19 cellular contexts compared by ENCODE assay signal in the genomic region with DNA sequence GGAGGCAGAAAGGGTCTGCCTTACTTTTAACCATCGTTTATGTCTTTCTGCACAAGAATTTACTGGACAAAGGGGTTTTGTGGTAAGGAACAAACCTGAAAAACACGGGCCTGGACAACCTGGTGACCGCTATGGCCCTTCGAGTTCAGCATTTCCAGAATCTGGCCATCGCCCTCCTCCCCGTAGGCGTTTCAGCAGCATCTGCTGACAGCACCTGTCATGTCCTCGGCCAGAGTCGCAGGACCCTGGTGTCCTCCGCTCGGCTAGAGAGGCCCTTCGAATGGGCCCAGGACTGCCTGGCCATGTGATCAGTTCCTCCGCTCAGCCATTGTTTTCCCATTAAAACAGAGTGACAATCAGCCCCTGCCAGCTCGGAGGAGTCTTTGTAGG.
DNase-seq lines count a peak whose midpoint lies in the region; ATAC-seq, FAIRE-seq and TF ChIP-seq lines count a peak whose summit lies in the region.
"Had no signal": no experiment of that assay in that cellular context is flagged by ENCODE, and none has a peak within 500 bp of the region (broad histone marks: within the 10 kb centered on the region; RNA-seq: fewer than 3 reads in every experiment).

No MANE protein-coding gene starts in this region.

- H4K8ac ChIP-seq in H1 (ENCODE audit: extremely low read depth, insufficient read depth, low read length): no peak overlapping the region; the same call in 1 of the 2 replicates

- no peak for ATAC-seq in activated naive CD4-positive, alpha-beta T cell treated with anti-CD3 and anti-CD28 coated beads, Interleukin-2, amount 50 U/mL, for 72 hours

- H3K27ac ChIP-seq in H1 (ENCODE audit: low read depth, low read length) (no peak overlapping the region), neural progenitor cell (no peak overlapping the region), transverse colon (no peak overlapping the region), thyroid gland (no peak overlapping the region), colonic mucosa (no peak overlapping the region)
- H3K27ac ChIP-seq: 22Rv1, A549, C4-2B had no signal

- peak overlapping the region; percentile 22 to 44 for H3K27ac Mint-ChIP-seq in activated naive CD4-positive, alpha-beta T cell treated with anti-CD3 and anti-CD28 coated beads, Interleukin-2, amount 50 U/mL, for 72 hours
- no peak overlapping the region for H3K27ac Mint-ChIP-seq in activated naive CD4-positive, alpha-beta T cell treated with anti-CD3 and anti-CD28 coated beads, Interleukin-2, amount 10 ng/mL, durations not matched to agents 7 days and 5 days
- H3K27ac Mint-ChIP-seq in neural progenitor cell: no peak overlapping the region
- H3K27ac Mint-ChIP-seq: CD4-positive, alpha-beta T cell had no signal

- no peak overlapping the region for H2AFZ ChIP-seq in H1 (ENCODE audit: low read length)
- peak overlapping the region; percentile 7 for H2AFZ ChIP-seq in neural progenitor cell (replicated peaks)

- H3K9me3 ChIP-seq in H1 (ENCODE audit: insufficient read depth in 2 of 2, low read depth in 1 of 2, low read length in 1 of 2) (no peaks in the 10 kb centered on the region), neural progenitor cell (ENCODE audit: low read depth) (no peaks in the 10 kb centered on the region), transverse colon (no peaks in the 10 kb centered on the region), thyroid gland (no peaks in the 10 kb centered on the region), colonic mucosa (no peaks in the 10 kb centered on the region)
- H3K9me3 ChIP-seq: HAP-1 had no signal

- no peaks in the 10 kb centered on the region for H3F3A ChIP-seq in neural progenitor cell (ENCODE audit: low read depth)

- FAIRE-seq in H1 (lab: Jason Lieb, UNC): no peak
- FAIRE-seq: A549, GM12892, GM18507 had no signal

- 0 out of 2 replicates have a peak overlapping the region, but pooled peaks have one; percentile 2 for H2BK5ac ChIP-seq in H1 (ENCODE audit: low read depth, low read length)

- H3K36me3 ChIP-seq in H1 (ENCODE audit: control insufficient read depth in 2 of 4, insufficient read depth in 4 of 4, low read length in 3 of 4) (no peaks in the 10 kb centered on the region), neural progenitor cell (no peaks in the 10 kb centered on the region), transverse colon (peaks cover 0 to 3% (median 0%) of the 10 kb centered on the region in 4 donors), thyroid gland (no peaks in the 10 kb centered on the region), colonic mucosa (no peaks in the 10 kb centered on the region)
- H3K36me3 ChIP-seq: HAP-1 had no signal

- H3K79me1 ChIP-seq in H1 (ENCODE audit: low read depth, low read length): no peaks in the 10 kb centered on the region

- H3K27me3 ChIP-seq in H1 (replicated peaks in 1 of 4; ENCODE audit: control insufficient read depth in 3 of 4, extremely low read depth in 1 of 4, insufficient read depth in 3 of 4, low read length in 3 of 4): no peaks in the 10 kb centered on the region
- H3K27me3 ChIP-seq in neural progenitor cell: no peaks in the 10 kb centered on the region
- H3K27me3 ChIP-seq in transverse colon: no peaks in the 10 kb centered on the region
- no peaks in the 10 kb centered on the region for H3K27me3 ChIP-seq in thyroid gland
- no peaks in the 10 kb centered on the region for H3K27me3 ChIP-seq in colonic mucosa

- DNase-seq in activated naive CD4-positive, alpha-beta T cell treated with anti-CD3 and anti-CD28 coated beads, Interleukin-2, amount 50 U/mL, for 72 hours (ENCODE audit: low spot score in 2 of 2): no peak
- DNase-seq in activated naive CD4-positive, alpha-beta T cell treated with anti-CD3 and anti-CD28 coated beads, Interleukin-2, amount 10 ng/mL, durations not matched to agents 7 days and 5 days: no peak
- no peak for DNase-seq in H1 (ENCODE audit: low read depth in 1 of 2, low spot score in 2 of 2)
- no peak for DNase-seq in neural progenitor cell (ENCODE audit: low spot score)
- peak; percentile 2 for DNase-seq in transverse colon
- DNase-seq in stimulated activated CD4-positive, alpha-beta T cell treated with anti-CD3 and anti-CD28 coated beads, Interleukin-1b, Interleukin-23, amount 100 ng/mL, for 48 hours: no peak
- no peak for DNase-seq in thyroid gland
- DNase-seq in colonic mucosa: no peak
- DNase-seq: AML-193; CD4-positive, alpha-beta T cell; DMS153; DMS79; GDM1 had no signal

- H3K4me2 ChIP-seq in H1 (ENCODE audit: insufficient read depth in 1 of 2, low read depth in 2 of 2, low read length in 2 of 2) (no peak overlapping the region), neural progenitor cell (no peak overlapping the region)
- H3K4me2 ChIP-seq: A549 had no signal

- no peaks in the 10 kb centered on the region for H3K23me2 ChIP-seq in H1 (ENCODE audit: low read depth, low read length)

- intact Hi-C loops in transverse colon (cut with DNase I; ENCODE audit: low total_unique reads) (no loop called here), thyroid gland (cut with DNase I) (no loop called here), colonic mucosa (cut with DNase I) (no loop called here)

- H2BK20ac ChIP-seq in H1 (ENCODE audit: low read length): no peak overlapping the region

- no peak overlapping the region for H2BK120ac ChIP-seq in H1 (replicated peaks; ENCODE audit: low read depth, low read length)

- no peak overlapping the region for H3K4me3 Mint-ChIP-seq in activated naive CD4-positive, alpha-beta T cell treated with anti-CD3 and anti-CD28 coated beads, Interleukin-2, amount 10 ng/mL, durations not matched to agents 7 days and 5 days
- no peak overlapping the region for H3K4me3 Mint-ChIP-seq in neural progenitor cell
- H3K4me3 Mint-ChIP-seq: CD4-positive, alpha-beta T cell had no signal

- H4K5ac ChIP-seq in H1 (ENCODE audit: insufficient read length, low read depth, low read length): no peak overlapping the region

- no peak overlapping the region for H3K23ac ChIP-seq in H1 (ENCODE audit: insufficient read length)

- H4K20me1 ChIP-seq in H1 (replicated peaks in 1 of 2; ENCODE audit: control insufficient read depth in 1 of 2, insufficient read depth in 2 of 2, low read length in 2 of 2) (no peaks in the 10 kb centered on the region), neural progenitor cell (ENCODE audit: low read depth) (no peaks in the 10 kb centered on the region)

- CTCF ChIA-PET in activated naive CD4-positive, alpha-beta T cell treated with anti-CD3 and anti-CD28 coated beads, Interleukin-2, amount 10 ng/mL, durations not matched to agents 7 days and 5 days (lab: Charles Lee): no interaction called here
- CTCF ChIA-PET in H1 (lab: Charles Lee; ENCODE audit: partially characterized antibody): interaction anchor here (0.6 to 4.0 kb wide), 20 partner anchors 8 to 505 kb away, joined by 3 to 23 read pairs (median 3); no protein-coding TSS in a partner anchor

- H4K91ac ChIP-seq in H1 (replicated peaks; ENCODE audit: insufficient read length, low read length): no peak overlapping the region

- TF ChIP-seq POLR2A in H1 (IDR thresholded peaks at IDR 0.05; ENCODE audit: control extremely low read depth in 1 of 2, low read depth in 2 of 2, low read length in 2 of 2) (no peak), transverse colon (IDR thresholded peaks at IDR 0.05) (no peak), thyroid gland (IDR thresholded peaks at IDR 0.05) (no peak)

- H3K27me3 Mint-ChIP-seq in activated naive CD4-positive, alpha-beta T cell treated with anti-CD3 and anti-CD28 coated beads, Interleukin-2, amount 10 ng/mL, durations not matched to agents 7 days and 5 days: peaks cover 30% of the 10 kb centered on the region
- peaks cover 2% of the 10 kb centered on the region for H3K27me3 Mint-ChIP-seq in neural progenitor cell (ENCODE audit: insufficient read depth, low read depth)

- TF ChIP-seq RAD21 in H1 (IDR thresholded peaks at IDR 0.05 in 1 of 2, conservative IDR thresholded peaks at IDR 0.05 in 1 of 2; ENCODE audit: low read depth in 2 of 2, low read length in 2 of 2): no peak

- no peak overlapping the region for H3K56ac ChIP-seq in H1 (replicated peaks; ENCODE audit: insufficient read length, low read depth, low read length)

- no peak for TF ChIP-seq EP300 in H1 (IDR thresholded peaks at IDR 0.05; ENCODE audit: borderline replicate concordance in 1 of 2, low read depth in 2 of 2, low read length in 2 of 2)
- no peak for TF ChIP-seq EP300 in transverse colon (IDR thresholded peaks at IDR 0.05; ENCODE audit: low read depth)

- H3K4me1 ChIP-seq in H1 (replicated peaks in 1 of 4; ENCODE audit: control insufficient read depth in 3 of 4, insufficient read depth in 4 of 4, low read length in 3 of 4) (peaks cover 0 to 5% (median 0%) of the 10 kb centered on the region in 4 experiments; a peak in 1 of 7 replicates), neural progenitor cell (no peaks in the 10 kb centered on the region), transverse colon (no peaks in the 10 kb centered on the region), thyroid gland (no peaks in the 10 kb centered on the region), colonic mucosa (no peaks in the 10 kb centered on the region)
- H3K4me1 ChIP-seq: A549, HAP-1 had no signal

- H3K9me3 Mint-ChIP-seq in activated naive CD4-positive, alpha-beta T cell treated with anti-CD3 and anti-CD28 coated beads, Interleukin-2, amount 50 U/mL, for 72 hours: no peaks in the 10 kb centered on the region
- no peaks in the 10 kb centered on the region for H3K9me3 Mint-ChIP-seq in activated naive CD4-positive, alpha-beta T cell treated with anti-CD3 and anti-CD28 coated beads, Interleukin-2, amount 10 ng/mL, durations not matched to agents 7 days and 5 days
- peaks cover 8% of the 10 kb centered on the region for H3K9me3 Mint-ChIP-seq in neural progenitor cell
- H3K9me3 Mint-ChIP-seq: CD4-positive, alpha-beta T cell had no signal

- H3K4ac ChIP-seq in H1 (replicated peaks; ENCODE audit: insufficient read length, low read depth, low read length): no peak overlapping the region

- H3K4me3 ChIP-seq in H1 (ENCODE audit: extremely low read depth in 1 of 4, insufficient read depth in 2 of 4, low read depth in 3 of 4, low read length in 4 of 4) (no peak overlapping the region), neural progenitor cell (no peak overlapping the region), transverse colon (no peak overlapping the region), thyroid gland (replicated peaks in 1 of 3) (no peak overlapping the region), colonic mucosa (no peak overlapping the region)
- H3K4me3 ChIP-seq: A549, HAP-1 had no signal

- 0 out of 2 replicates have a peak overlapping the region, but pooled peaks have one; percentile 39 for H2BK12ac ChIP-seq in H1 (ENCODE audit: low read depth, low read length)

- POLR2A ChIA-PET in H1 (lab: Charles Lee; ENCODE audit: partially characterized antibody): interaction anchor here (1.3 kb wide), 1 partner anchor 30 kb away, joined by 3 read pairs; no protein-coding TSS in a partner anchor

- H3K14ac ChIP-seq in H1 (ENCODE audit: insufficient read length): no peak overlapping the region

- H2BK15ac ChIP-seq in H1 (ENCODE audit: low read length): no peak overlapping the region

- WGBS in H1 (ENCODE audit: extremely low coverage in 1 of 2, insufficient coverage in 1 of 2, insufficient read length in 1 of 2, insufficient replicate concordance in 2 of 2, low coverage in 1 of 2, low lambda C conversion rate in 2 of 2, missing lambda C conversion rate in 1 of 2), 2 experiments: 87% methylated on average over 14 of the region's 14 CpGs; no CpG with 5 or more reads in 1 of the 2 experiments
- WGBS in transverse colon (ENCODE audit: low coverage in 1 of 2), 2 donors: 92 to 95% methylated on average over 10 to 14 of the region's 14 CpGs
- 94 to 95% methylated on average over 13 to 14 of the region's 14 CpGs for WGBS in thyroid gland, 2 donors

- no peak overlapping the region for H3K18ac ChIP-seq in H1 (ENCODE audit: extremely low read depth, low read length)

- no peaks in the 10 kb centered on the region for H3K79me2 ChIP-seq in H1 (ENCODE audit: control insufficient read depth in 1 of 2, insufficient read depth in 2 of 2, low read length in 2 of 2)
- no peaks in the 10 kb centered on the region for H3K79me2 ChIP-seq in neural progenitor cell (ENCODE audit: low read depth)

- TF ChIP-seq CTCF in H1 (IDR thresholded peaks at IDR 0.05; ENCODE audit: control extremely low read depth in 1 of 3, insufficient read depth in 1 of 3, low read depth in 1 of 3, low read length in 3 of 3) (no peak), neural progenitor cell (IDR thresholded peaks at IDR 0.05) (no peak), transverse colon (IDR thresholded peaks at IDR 0.05) (no peak), thyroid gland (IDR thresholded peaks at IDR 0.05) (no peak), colonic mucosa (IDR thresholded peaks at IDR 0.05) (no peak)

- H2AK5ac ChIP-seq in H1 (ENCODE audit: low read depth, low read length): no peak overlapping the region

- no peaks in the 10 kb centered on the region for H3K36me3 Mint-ChIP-seq in activated naive CD4-positive, alpha-beta T cell treated with anti-CD3 and anti-CD28 coated beads, Interleukin-2, amount 50 U/mL, for 72 hours
- H3K36me3 Mint-ChIP-seq in activated naive CD4-positive, alpha-beta T cell treated with anti-CD3 and anti-CD28 coated beads, Interleukin-2, amount 10 ng/mL, durations not matched to agents 7 days and 5 days: no peaks in the 10 kb centered on the region
- H3K36me3 Mint-ChIP-seq in neural progenitor cell: no peaks in the 10 kb centered on the region

- H3K4me1 Mint-ChIP-seq in activated naive CD4-positive, alpha-beta T cell treated with anti-CD3 and anti-CD28 coated beads, Interleukin-2, amount 10 ng/mL, durations not matched to agents 7 days and 5 days: no peaks in the 10 kb centered on the region
- H3K4me1 Mint-ChIP-seq in neural progenitor cell: no peaks in the 10 kb centered on the region

- in situ Hi-C loops in transverse colon (cut with MboI; ENCODE audit: low pct_ligation_motif_present in 1 of 4, low pct_unique_long_range_greater_than_20kb in 1 of 4, low sequenced_read_pairs in 3 of 4): no loop called here

- H3K9ac ChIP-seq in H1 (replicated peaks in 1 of 4; ENCODE audit: extremely low read depth in 1 of 4, low read depth in 3 of 4, low read length in 3 of 4): no peak overlapping the region
- H3K9ac ChIP-seq in neural progenitor cell: no peak overlapping the region
- no peak overlapping the region for H3K9ac ChIP-seq in colonic mucosa (ENCODE audit: low read depth in 2 of 2, low read length in 2 of 2)

Comparison
In these comparisons a context has a peak if more than half of its experiments do, and no peak if none do; other contexts are left out.
1. H3K27ac Mint-ChIP-seq: peak in activated naive CD4-positive, alpha-beta T cell treated with anti-CD3 and anti-CD28 coated beads, Interleukin-2, amount 50 U/mL, for 72 hours (2 of 2); none in activated naive CD4-positive, alpha-beta T cell treated with anti-CD3 and anti-CD28 coated beads, Interleukin-2, amount 10 ng/mL, durations not matched to agents 7 days and 5 days (single experiment) and neural progenitor cell (single experiment).